In genomic region chr9:86671018-86671417, GRCh38 we compare ENCODE assay signal across 36 cellular contexts.
DNase-seq lines count a peak whose midpoint lies in the region; ATAC-seq, FAIRE-seq and TF ChIP-seq lines count a peak whose summit lies in the region.
"Had no signal": no experiment of that assay in that cellular context is flagged by ENCODE, and none has a peak within 500 bp of the region (broad histone marks: within the 10 kb centered on the region; RNA-seq: fewer than 3 reads in every experiment).

No MANE protein-coding gene starts in this region.

- H3K9ac ChIP-seq in adipocyte (ENCODE audit: low read length), result no peak overlapping the region
- H3K9ac ChIP-seq in K562 (ENCODE audit: insufficient read depth in 1 of 2, low read depth in 2 of 2, low read length in 2 of 2), result no peak overlapping the region
- H3K9ac ChIP-seq: BLaER1; BLaER1 treated with 17β-estradiol and CSF1 and Interleukin-3, amounts not matched to agents 10 nM and 100 nM had no signal

- peaks cover 3% of the 10 kb centered on the region for H3K27me3 Mint-ChIP-seq in nephron (ENCODE audit: low read depth)
- no peaks in the 10 kb centered on the region for H3K27me3 Mint-ChIP-seq in activated CD8-positive, alpha-beta T cell treated with anti-CD3 and anti-CD28 coated beads, Interleukin-2, amount 10 ng/mL, durations not matched to agents 7 days and 5 days (ENCODE audit: low read depth)
- H3K27me3 Mint-ChIP-seq: B cell; CD4-positive, CD25-positive, alpha-beta regulatory T cell had no signal

- no peak overlapping the region for H3K4me3 Mint-ChIP-seq in nephron
- no peak overlapping the region for H3K4me3 Mint-ChIP-seq in activated CD8-positive, alpha-beta T cell treated with anti-CD3 and anti-CD28 coated beads, Interleukin-2, amount 10 ng/mL, durations not matched to agents 7 days and 5 days
- H3K4me3 Mint-ChIP-seq: B cell; CD14-positive monocyte; CD4-positive, alpha-beta memory T cell; CD4-positive, alpha-beta T cell; CD4-positive, CD25-positive, alpha-beta regulatory T cell; CD8-positive, alpha-beta memory T cell; CD8-positive, alpha-beta T cell had no signal

- no peak overlapping the region for H3K27ac ChIP-seq in HEK293 (ENCODE audit: extremely low read depth, low read depth, low read length)
- H3K27ac ChIP-seq in K562 (ENCODE audit: extremely low read depth, low read depth, low read length), result no peak overlapping the region
- H3K27ac ChIP-seq: 22Rv1; A549; BLaER1; BLaER1 treated with 17β-estradiol and CSF1 and Interleukin-3, amounts not matched to agents 10 nM and 100 nM; C4-2B had no signal

- no peak for FAIRE-seq in K562 (lab: Jason Lieb, UNC)
- FAIRE-seq: A204.1, A549, D721Med had no signal

- TF ChIP-seq CTCF in HEK293 (tag by site-specific recombination; IDR thresholded peaks at IDR 0.05) (no peak), K562 (IDR thresholded peaks at IDR 0.05 in 2 of 3, conservative IDR thresholded peaks at IDR 0.05 in 1 of 3; ENCODE audit: insufficient read depth in 2 of 3, low read depth in 1 of 3, low read length in 3 of 3) (no peak), nephron (IDR thresholded peaks at IDR 0.05; ENCODE audit: unreplicated experiment in 3 of 3) (no peak)

- no peaks in the 10 kb centered on the region for H3K36me3 Mint-ChIP-seq in nephron (ENCODE audit: low read depth)
- H3K36me3 Mint-ChIP-seq in activated CD8-positive, alpha-beta T cell treated with anti-CD3 and anti-CD28 coated beads, Interleukin-2, amount 10 ng/mL, durations not matched to agents 7 days and 5 days (ENCODE audit: low read depth), result no peaks in the 10 kb centered on the region
- H3K36me3 Mint-ChIP-seq: CD14-positive monocyte; CD4-positive, alpha-beta memory T cell; CD4-positive, CD25-positive, alpha-beta regulatory T cell; CD8-positive, alpha-beta memory T cell; CD8-positive, alpha-beta T cell had no signal

- in situ Hi-C loops in K562 (cut with MboI), result no loop called here

- TF ChIP-seq EP300 in K562 (IDR thresholded peaks at IDR 0.05; ENCODE audit: low read length), result no peak

- no peaks in the 10 kb centered on the region for H3K9me3 ChIP-seq in HEK293 (ENCODE audit: control insufficient read depth, insufficient read depth, low read depth, low read length)
- H3K9me3 ChIP-seq in adipocyte (ENCODE audit: control insufficient read depth, low read length), result peaks cover 15% of the 10 kb centered on the region
- H3K9me3 ChIP-seq in K562 (replicated peaks; ENCODE audit: control insufficient read depth, insufficient read depth, low read depth, low read length), result no peaks in the 10 kb centered on the region; the same call in 1 of the 2 replicates
- H3K9me3 ChIP-seq: A549, BE2C, Caco-2 had no signal

- H3K27me3 ChIP-seq in adipocyte (replicated peaks; ENCODE audit: control insufficient read depth, insufficient read depth, low read length) (no peaks in the 10 kb centered on the region), K562 (ENCODE audit: control insufficient read depth in 2 of 2, insufficient read depth in 2 of 2, low read length in 2 of 2) (no peaks in the 10 kb centered on the region)
- H3K27me3 ChIP-seq: BE2C; BLaER1; BLaER1 treated with 17β-estradiol and CSF1 and Interleukin-3, amounts not matched to agents 10 nM and 100 nM had no signal

- DNase-seq in adipocyte (ENCODE audit: low read depth) (no peak), K562 (ENCODE audit: extremely low read depth in 1 of 4, low spot score in 3 of 4) (no peak), DMS79 (lab: John Stamatoyannopoulos, UW) (no peak), LoVo (ENCODE audit: low spot score) (no peak), hepatic stellate cell (ENCODE audit: low spot score) (no peak)
- DNase-seq in activated CD8-positive, alpha-beta T cell treated with anti-CD3 and anti-CD28 coated beads, Interleukin-2, amount 10 ng/mL, durations not matched to agents 7 days and 5 days, result no peak
- DNase-seq: 8988T; ACHN; AML-193; BE2C; C1 segment of cervical spinal cord; Caco-2; Calu3; CD4-positive, alpha-beta memory T cell; CD4-positive, alpha-beta T cell; CD4-positive, CD25-positive, alpha-beta regulatory T cell; CD8-positive, alpha-beta memory T cell; CD8-positive, alpha-beta T cell; COR-L47; DMS 273 treated with DMSO at 0.1 percent for 48 hours; DMS153; DMS53; DMS79 treated with DMSO at 0.1 percent for 48 hours; DND-41; EL had no signal

- intact Hi-C loops in K562 (cut with micrococcal nuclease), result no loop called here

- POLR2A ChIA-PET in HEK293 (lab: Yijun Ruan, JAX), result no interaction called here
- POLR2A ChIA-PET in K562 (lab: Yijun Ruan, JAX), result no interaction called here
- POLR2A ChIA-PET in activated CD8-positive, alpha-beta T cell treated with anti-CD3 and anti-CD28 coated beads, Interleukin-2, amount 10 ng/mL, durations not matched to agents 7 days and 5 days (lab: Charles Lee), result no interaction called here

- no TSS peak for BruUV-seq in K562 (replicated peaks; lab: Mats Ljungman, UMichigan)

- H3K9me1 ChIP-seq in K562 (ENCODE audit: control insufficient read depth, insufficient read depth, low read length), result no peaks in the 10 kb centered on the region

- H3K4me2 ChIP-seq in K562 (ENCODE audit: insufficient read depth, low read length), result no peak overlapping the region
- H3K4me2 ChIP-seq: A549 had no signal

- H3K36me3 ChIP-seq in HEK293 (ENCODE audit: control insufficient read depth in 2 of 2, insufficient read depth in 1 of 2, low read length in 2 of 2) (no peaks in the 10 kb centered on the region), adipocyte (ENCODE audit: control insufficient read depth, insufficient read depth, low read length, severe bottlenecking) (no peaks in the 10 kb centered on the region), K562 (ENCODE audit: control insufficient read depth, insufficient read depth, low read length) (no peaks in the 10 kb centered on the region)
- H3K36me3 ChIP-seq: BE2C; BLaER1; BLaER1 treated with 17β-estradiol and CSF1 and Interleukin-3, amounts not matched to agents 10 nM and 100 nM had no signal

- 7% methylated on average over 1 of the region's 1 CpG for WGBS in K562 (ENCODE audit: insufficient coverage, low coverage, missing lambda C conversion rate)

- H3K9me3 Mint-ChIP-seq in nephron, result peaks cover 9% of the 10 kb centered on the region
- H3K9me3 Mint-ChIP-seq in activated CD8-positive, alpha-beta T cell treated with anti-CD3 and anti-CD28 coated beads, Interleukin-2, amount 10 ng/mL, durations not matched to agents 7 days and 5 days (ENCODE audit: insufficient read depth), result no peaks in the 10 kb centered on the region
- H3K9me3 Mint-ChIP-seq: CD8-positive, alpha-beta T cell had no signal

- H3K4me3 ChIP-seq in HEK293 (ENCODE audit: low read depth, low read length) (no peak overlapping the region), adipocyte (ENCODE audit: low read length) (peak overlapping the region; percentile 11), K562 (no peak overlapping the region)
- H3K4me3 ChIP-seq: A549; BLaER1; BLaER1 treated with 17β-estradiol and CSF1 and Interleukin-3, amounts not matched to agents 10 nM and 100 nM had no signal

- no peak for TF ChIP-seq POLR2A in K562 (conservative IDR thresholded peaks at IDR 0.05)

- H2AFZ ChIP-seq in K562 (ENCODE audit: low read depth, low read length), result no peak overlapping the region

- H3K4me1 ChIP-seq in HEK293 (ENCODE audit: control insufficient read depth, insufficient read depth, low read length) (no peaks in the 10 kb centered on the region), adipocyte (ENCODE audit: control insufficient read depth, insufficient read depth, low read length) (peaks cover 5% of the 10 kb centered on the region), K562 (replicated peaks in 1 of 2; ENCODE audit: control insufficient read depth in 2 of 2, insufficient read depth in 2 of 2, low read length in 2 of 2) (no peaks in the 10 kb centered on the region)
- H3K4me1 ChIP-seq: A549, BE2C, Caco-2 had no signal

- ATAC-seq in K562, result no peak
- no peak for ATAC-seq in activated CD8-positive, alpha-beta T cell treated with anti-CD3 and anti-CD28 coated beads, Interleukin-2, amount 10 ng/mL, durations not matched to agents 7 days and 5 days
- ATAC-seq: A549; CD8-positive, alpha-beta T cell had no signal

- no peaks in the 10 kb centered on the region for H4K20me1 ChIP-seq in K562 (replicated peaks; ENCODE audit: control insufficient read depth, insufficient read depth, low read length)
- H4K20me1 ChIP-seq: BLaER1; BLaER1 treated with 17β-estradiol and CSF1 and Interleukin-3, amounts not matched to agents 10 nM and 100 nM had no signal

- peaks cover 77% of the 10 kb centered on the region for H3K4me1 Mint-ChIP-seq in nephron
- H3K4me1 Mint-ChIP-seq in activated CD8-positive, alpha-beta T cell treated with anti-CD3 and anti-CD28 coated beads, Interleukin-2, amount 10 ng/mL, durations not matched to agents 7 days and 5 days (ENCODE audit: low read depth), result peaks cover 5% of the 10 kb centered on the region
- H3K4me1 Mint-ChIP-seq: B cell; CD14-positive monocyte; CD4-positive, alpha-beta memory T cell; CD4-positive, CD25-positive, alpha-beta regulatory T cell had no signal

- H3K27ac Mint-ChIP-seq in nephron, result peak overlapping the region in 2 of 3 experiments; percentile 74 to 96
- no peak overlapping the region for H3K27ac Mint-ChIP-seq in activated CD8-positive, alpha-beta T cell treated with anti-CD3 and anti-CD28 coated beads, Interleukin-2, amount 10 ng/mL, durations not matched to agents 7 days and 5 days
- H3K27ac Mint-ChIP-seq: B cell; CD14-positive monocyte; CD4-positive, alpha-beta memory T cell; CD4-positive, alpha-beta T cell; CD4-positive, CD25-positive, alpha-beta regulatory T cell; CD8-positive, alpha-beta T cell had no signal

- no peak for TF ChIP-seq RAD21 in K562 (CRISPR knock-in tag; conservative IDR thresholded peaks at IDR 0.05 in 1 of 2, IDR thresholded peaks at IDR 0.05 in 1 of 2)

- CTCF ChIA-PET in HEK293 (lab: Yijun Ruan, JAX) (no interaction called here), K562 (lab: Yijun Ruan, JAX; ENCODE audit: low intra/inter-chr PET ratio) (no interaction called here)
- CTCF ChIA-PET in activated CD8-positive, alpha-beta T cell treated with anti-CD3 and anti-CD28 coated beads, Interleukin-2, amount 10 ng/mL, durations not matched to agents 7 days and 5 days (lab: Charles Lee), result no interaction called here

- no peaks in the 10 kb centered on the region for H3K79me2 ChIP-seq in K562 (ENCODE audit: control insufficient read depth, insufficient read depth, low read length)

TF ChIP-seq in HEK293, 187 proteins besides CTCF, POLR2A, EP300 and RAD21:
- TF ChIP-seq SETDB1 (IDR thresholded peaks at IDR 0.05; ENCODE audit: insufficient read length, low read length) (peak; percentile 61), ZNF660 (tag by site-specific recombination; IDR thresholded peaks at IDR 0.05) (no peak)

TF ChIP-seq in K562, 482 proteins besides CTCF, POLR2A, EP300 and RAD21:
- TF ChIP-seq, protein P1, sequence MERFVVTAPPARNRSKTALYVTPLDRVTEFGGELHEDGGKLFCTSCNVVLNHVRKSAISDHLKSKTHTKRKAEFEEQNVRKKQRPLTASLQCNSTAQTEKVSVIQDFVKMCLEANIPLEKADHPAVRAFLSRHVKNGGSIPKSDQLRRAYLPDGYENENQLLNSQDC (CRISPR knock-in tag; IDR thresholded peaks at IDR 0.05), result no peak
- peak; percentile 79 for TF ChIP-seq ZNF507 (tag; conservative IDR thresholded peaks at IDR 0.05)

Comparison
In these comparisons a context has a peak if more than half of its experiments do, and no peak if none do; other contexts are left out.
1. Of the 44 proteins assayed by ChIP-seq in both K562 and HEK293: peak only in K562: none; only in HEK293: SETDB1; in both: none; in neither: 43.